ENCODE assay signal across 1 cellular context in genomic region chr3:15753056-15753710, GRCh38.
TF ChIP-seq lines count a peak whose summit lies in the region.

No MANE protein-coding gene starts in this region.

TF ChIP-seq in HepG2, 621 proteins besides CTCF, POLR2A, EP300 and RAD21 (continued from another document):
- TF ChIP-seq, protein P1, sequence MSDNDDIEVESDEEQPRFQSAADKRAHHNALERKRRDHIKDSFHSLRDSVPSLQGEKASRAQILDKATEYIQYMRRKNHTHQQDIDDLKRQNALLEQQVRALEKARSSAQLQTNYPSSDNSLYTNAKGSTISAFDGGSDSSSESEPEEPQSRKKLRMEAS (IDR thresholded peaks at IDR 0.05), result no peak
- TF ChIP-seq, protein P2, sequence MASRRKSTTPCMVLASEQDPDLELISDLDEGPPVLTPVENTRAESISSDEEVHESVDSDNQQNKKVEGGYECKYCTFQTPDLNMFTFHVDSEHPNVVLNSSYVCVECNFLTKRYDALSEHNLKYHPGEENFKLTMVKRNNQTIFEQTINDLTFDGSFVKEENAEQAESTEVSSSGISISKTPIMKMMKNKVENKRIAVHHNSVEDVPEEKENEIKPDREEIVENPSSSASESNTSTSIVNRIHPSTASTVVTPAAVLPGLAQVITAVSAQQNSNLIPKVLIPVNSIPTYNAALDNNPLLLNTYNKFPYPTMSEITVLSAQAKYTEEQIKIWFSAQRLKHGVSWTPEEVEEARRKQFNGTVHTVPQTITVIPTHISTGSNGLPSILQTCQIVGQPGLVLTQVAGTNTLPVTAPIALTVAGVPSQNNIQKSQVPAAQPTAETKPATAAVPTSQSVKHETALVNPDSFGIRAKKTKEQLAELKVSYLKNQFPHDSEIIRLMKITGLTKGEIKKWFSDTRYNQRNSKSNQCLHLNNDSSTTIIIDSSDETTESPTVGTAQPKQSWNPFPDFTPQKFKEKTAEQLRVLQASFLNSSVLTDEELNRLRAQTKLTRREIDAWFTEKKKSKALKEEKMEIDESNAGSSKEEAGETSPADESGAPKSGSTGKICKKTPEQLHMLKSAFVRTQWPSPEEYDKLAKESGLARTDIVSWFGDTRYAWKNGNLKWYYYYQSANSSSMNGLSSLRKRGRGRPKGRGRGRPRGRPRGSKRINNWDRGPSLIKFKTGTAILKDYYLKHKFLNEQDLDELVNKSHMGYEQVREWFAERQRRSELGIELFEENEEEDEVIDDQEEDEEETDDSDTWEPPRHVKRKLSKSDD (CRISPR knock-in tag; IDR thresholded peaks at IDR 0.05; ENCODE audit: low read depth), result no peak
TF ChIP-seq in HepG2: peak in this region for 0.
